In genomic region chr2:102619414-102620319, GRCh38 we compare ENCODE assay signal across 8 cellular contexts. TPM values are rescaled to one million over a fixed set of nuclear protein-coding genes. Genes with fewer than 3 reads are reported as not detected.
DNase-seq lines count a peak whose midpoint lies in the region; ATAC-seq lines count a peak whose summit lies in the region.

A gene with protein sequence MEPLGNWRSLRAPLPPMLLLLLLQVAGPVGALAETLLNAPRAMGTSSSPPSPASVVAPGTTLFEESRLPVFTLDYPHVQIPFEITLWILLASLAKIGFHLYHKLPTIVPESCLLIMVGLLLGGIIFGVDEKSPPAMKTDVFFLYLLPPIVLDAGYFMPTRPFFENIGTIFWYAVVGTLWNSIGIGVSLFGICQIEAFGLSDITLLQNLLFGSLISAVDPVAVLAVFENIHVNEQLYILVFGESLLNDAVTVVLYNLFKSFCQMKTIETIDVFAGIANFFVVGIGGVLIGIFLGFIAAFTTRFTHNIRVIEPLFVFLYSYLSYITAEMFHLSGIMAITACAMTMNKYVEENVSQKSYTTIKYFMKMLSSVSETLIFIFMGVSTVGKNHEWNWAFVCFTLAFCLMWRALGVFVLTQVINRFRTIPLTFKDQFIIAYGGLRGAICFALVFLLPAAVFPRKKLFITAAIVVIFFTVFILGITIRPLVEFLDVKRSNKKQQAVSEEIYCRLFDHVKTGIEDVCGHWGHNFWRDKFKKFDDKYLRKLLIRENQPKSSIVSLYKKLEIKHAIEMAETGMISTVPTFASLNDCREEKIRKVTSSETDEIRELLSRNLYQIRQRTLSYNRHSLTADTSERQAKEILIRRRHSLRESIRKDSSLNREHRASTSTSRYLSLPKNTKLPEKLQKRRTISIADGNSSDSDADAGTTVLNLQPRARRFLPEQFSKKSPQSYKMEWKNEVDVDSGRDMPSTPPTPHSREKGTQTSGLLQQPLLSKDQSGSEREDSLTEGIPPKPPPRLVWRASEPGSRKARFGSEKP (plus strand): TSS chr2:102619553. CDS start chr2:102619849, 296 bp downstream.

- peak within 1 kb of the TSS in 1 of 2 donors; percentile 30 for H3K4me3 ChIP-seq in CD4-positive, alpha-beta memory T cell (ENCODE audit: low read length in 2 of 2)
- peak within 1 kb of the TSS; percentile 69 for H3K4me3 ChIP-seq in rectal smooth muscle tissue (ENCODE audit: low read length)

- CTCF ChIA-PET in CD4-positive, alpha-beta memory T cell (lab: Charles Lee; ENCODE audit: partially characterized antibody) = no interaction called here

- no peaks in the 10 kb centered on the region for H3K9me3 Mint-ChIP-seq in CD4-positive, alpha-beta memory T cell
- H3K9me3 Mint-ChIP-seq in activated T-helper 1 cell treated with anti-CD3 and anti-CD28 coated beads, Interleukin-12 subunit alpha, Interleukin-12 subunit beta, Interleukin-2, Interleukin-4 antibody, amounts not matched to agents 30 ng/mL and 10 ng/mL and 1 ng/mL, durations not matched to agents 14 hours and 24 hours and 36 hours = no peaks in the 10 kb centered on the region

- H3K36me3 ChIP-seq in CD4-positive, alpha-beta memory T cell (ENCODE audit: insufficient read depth, low read length) = no peaks in the 10 kb centered on the region
- no peaks in the 10 kb centered on the region for H3K36me3 ChIP-seq in rectal smooth muscle tissue (ENCODE audit: control insufficient read depth, insufficient read depth, low read length)

- peak within 1 kb of the TSS; percentile 45 to 93 (median 77) for H3K4me3 Mint-ChIP-seq in CD4-positive, alpha-beta memory T cell
- peak within 1 kb of the TSS; percentile 70 for H3K4me3 Mint-ChIP-seq in activated T-helper 1 cell treated with anti-CD3 and anti-CD28 coated beads, Interleukin-12 subunit alpha, Interleukin-12 subunit beta, Interleukin-2, Interleukin-4 antibody, amounts not matched to agents 30 ng/mL and 10 ng/mL and 1 ng/mL, durations not matched to agents 14 hours and 24 hours and 36 hours

- H3K27ac Mint-ChIP-seq in CD4-positive, alpha-beta memory T cell = no peak within 1 kb of the TSS
- H3K27ac Mint-ChIP-seq in activated T-helper 1 cell treated with anti-CD3 and anti-CD28 coated beads, Interleukin-12 subunit alpha, Interleukin-12 subunit beta, Interleukin-2, Interleukin-4 antibody, amounts not matched to agents 30 ng/mL and 10 ng/mL and 1 ng/mL, durations not matched to agents 14 hours and 24 hours and 36 hours = peak within 1 kb of the TSS; percentile 49

- peaks cover 12% of the 10 kb centered on the region for H3K27me3 ChIP-seq in CD4-positive, alpha-beta memory T cell (ENCODE audit: insufficient read depth, low read length)
- peaks cover 4% of the 10 kb centered on the region for H3K27me3 ChIP-seq in rectal smooth muscle tissue (ENCODE audit: control insufficient read depth, insufficient read depth, low read length)

- H3K4me1 Mint-ChIP-seq in CD4-positive, alpha-beta memory T cell = peaks cover 6 to 11% (median 8%) of the 10 kb centered on the region in 4 donors
- peaks cover 9% of the 10 kb centered on the region for H3K4me1 Mint-ChIP-seq in activated T-helper 1 cell treated with anti-CD3 and anti-CD28 coated beads, Interleukin-12 subunit alpha, Interleukin-12 subunit beta, Interleukin-2, Interleukin-4 antibody, amounts not matched to agents 30 ng/mL and 10 ng/mL and 1 ng/mL, durations not matched to agents 14 hours and 24 hours and 36 hours (ENCODE audit: low read depth)

- intact Hi-C loops in CD4-positive, alpha-beta memory T cell (cut with micrococcal nuclease) = no loop called here
- intact Hi-C loops in activated T-helper 1 cell treated with anti-CD3 and anti-CD28 coated beads, Interleukin-12 subunit alpha, Interleukin-12 subunit beta, Interleukin-2, Interleukin-4 antibody, amounts not matched to agents 30 ng/mL and 10 ng/mL and 1 ng/mL, durations not matched to agents 14 hours and 24 hours and 36 hours (cut with micrococcal nuclease) = loop anchor here (5.0 to 10.0 kb wide), 5 partner anchors 43 to 737 kb away; no protein-coding TSS in a partner anchor
- intact Hi-C loops in left ventricle myocardium superior (cut with micrococcal nuclease) = no loop called here

- no peaks in the 10 kb centered on the region for H3K9me3 ChIP-seq in CD4-positive, alpha-beta memory T cell (ENCODE audit: control insufficient read depth in 1 of 2, low read length in 2 of 2)

- H3K36me3 Mint-ChIP-seq in CD4-positive, alpha-beta memory T cell = no peaks in the 10 kb centered on the region
- H3K36me3 Mint-ChIP-seq in activated T-helper 1 cell treated with anti-CD3 and anti-CD28 coated beads, Interleukin-12 subunit alpha, Interleukin-12 subunit beta, Interleukin-2, Interleukin-4 antibody, amounts not matched to agents 30 ng/mL and 10 ng/mL and 1 ng/mL, durations not matched to agents 14 hours and 24 hours and 36 hours (ENCODE audit: low read depth) = no peaks in the 10 kb centered on the region

- no peak within 1 kb of the TSS for H3K27ac ChIP-seq in CD4-positive, alpha-beta memory T cell (ENCODE audit: low read depth, low read length)
- H3K27ac ChIP-seq in rectal smooth muscle tissue (ENCODE audit: low read depth, low read length) = peak within 1 kb of the TSS; percentile 17

- peaks cover 43 to 50% of the 10 kb centered on the region in 2 donors for H3K27me3 Mint-ChIP-seq in CD4-positive, alpha-beta memory T cell
- H3K27me3 Mint-ChIP-seq in activated T-helper 1 cell treated with anti-CD3 and anti-CD28 coated beads, Interleukin-12 subunit alpha, Interleukin-12 subunit beta, Interleukin-2, Interleukin-4 antibody, amounts not matched to agents 30 ng/mL and 10 ng/mL and 1 ng/mL, durations not matched to agents 14 hours and 24 hours and 36 hours (ENCODE audit: insufficient read depth) = peaks cover 66% of the 10 kb centered on the region

- no peak for DNase-seq in CD4-positive, alpha-beta memory T cell
- DNase-seq in HT-29 (ENCODE audit: low spot score) (peak; percentile 52), left ventricle myocardium superior (no peak), OCI-M2 (lab: John Stamatoyannopoulos, UW; ENCODE audit: unreplicated experiment) (no peak), NCI-H1436 (lab: John Stamatoyannopoulos, UW) (no peak)
- no peak for DNase-seq in activated T-helper 1 cell treated with anti-CD3 and anti-CD28 coated beads, Interleukin-12 subunit alpha, Interleukin-12 subunit beta, Interleukin-2, Interleukin-4 antibody, amounts not matched to agents 30 ng/mL and 10 ng/mL and 1 ng/mL, durations not matched to agents 14 hours and 24 hours and 36 hours (ENCODE audit: low spot score)

- ATAC-seq in left ventricle myocardium superior (peak; percentile 83), HG03095 (IDR thresholded peaks at IDR 0.05; ENCODE audit: unreplicated experiment) (no peak)

- H3K4me1 ChIP-seq in CD4-positive, alpha-beta memory T cell (ENCODE audit: insufficient read depth, low read length) = peaks cover 7% of the 10 kb centered on the region
- H3K4me1 ChIP-seq in rectal smooth muscle tissue (ENCODE audit: control insufficient read depth, insufficient read depth, low read length) = peaks cover 2% of the 10 kb centered on the region

- peak within 1 kb of the TSS; percentile 34 for H3K9ac ChIP-seq in rectal smooth muscle tissue (ENCODE audit: low read length)

- POLR2A ChIA-PET in CD4-positive, alpha-beta memory T cell (lab: Charles Lee; ENCODE audit: partially characterized antibody) = no interaction called here

RNA-seq across cellular contexts. Expression of the gene that starts here (rescaled TPM):
- not detected for total RNA-seq in CD4-positive, alpha-beta memory T cell
- polyA plus RNA-seq in CD4-positive, alpha-beta memory T cell = not detected
- 0.43 and 0.83 TPM in 2 replicates for total RNA-seq in HT-29 (2014; rRNA removed; shearing (Covaris generic))
- total RNA-seq in activated T-helper 1 cell treated with anti-CD3 and anti-CD28 coated beads, Interleukin-12 subunit alpha, Interleukin-12 subunit beta, Interleukin-2, Interleukin-4 antibody, amounts not matched to agents 30 ng/mL and 10 ng/mL and 1 ng/mL, durations not matched to agents 14 hours and 24 hours and 36 hours = not detected in 2 replicates
- total RNA-seq in left ventricle myocardium superior = 0.15 TPM

Comparison
In these comparisons a context has a peak if more than half of its experiments do, and no peak if none do; other contexts are left out.
1. Peak in DNase-seq in HT-29; RNA of the gene not detected or under 1 TPM.
2. Peak in ATAC-seq in left ventricle myocardium superior; RNA of the gene not detected or under 1 TPM.